Comparison of ENCODE assay signal across 17 cellular contexts in genomic region chr7:26965724-26966123, GRCh38.
DNase-seq lines count a peak whose midpoint lies in the region; FAIRE-seq and TF ChIP-seq lines count a peak whose summit lies in the region.
"Had no signal": no experiment of that assay in that cellular context is flagged by ENCODE, and none has a peak within 500 bp of the region (broad histone marks: within the 10 kb centered on the region; RNA-seq: fewer than 3 reads in every experiment).

No MANE protein-coding gene starts in this region.

- H3K4me1 Mint-ChIP-seq in H9 = no peaks in the 10 kb centered on the region
- H3K4me1 Mint-ChIP-seq: GM23338 had no signal

- H3K4me2 ChIP-seq in hepatocyte (no peak overlapping the region), H9 (ENCODE audit: insufficient read depth, insufficient read length, low read length) (no peak overlapping the region)
- H3K4me2 ChIP-seq: A549, GM23338 had no signal

- no peak overlapping the region for H2BK15ac ChIP-seq in H9 (ENCODE audit: low read depth, low read length)

- no peak overlapping the region for H3K4ac ChIP-seq in H9 (ENCODE audit: low read depth, low read length)

- no peak overlapping the region for H3K27ac Mint-ChIP-seq in H9
- H3K27ac Mint-ChIP-seq: CD8-positive, alpha-beta T cell; GM23338 had no signal

- no peak overlapping the region for H2BK120ac ChIP-seq in H9 (ENCODE audit: low read depth, low read length, poor library complexity, severe bottlenecking)

- H3K18ac ChIP-seq in H9 (ENCODE audit: insufficient read length, low read depth, low read length) = no peak overlapping the region

- TF ChIP-seq CTCF in hepatocyte (IDR thresholded peaks at IDR 0.05; ENCODE audit: poor library complexity) (no peak), H9 (conservative IDR thresholded peaks at IDR 0.05) (no peak)

- H3K4me3 Mint-ChIP-seq in H9 = no peak overlapping the region
- H3K4me3 Mint-ChIP-seq: CD8-positive, alpha-beta T cell; GM23338 had no signal

- H2AFZ ChIP-seq in hepatocyte = no peak overlapping the region
- H2AFZ ChIP-seq in H9 (ENCODE audit: low read length) = no peak overlapping the region
- H2AFZ ChIP-seq: GM23338 had no signal

- H3K56ac ChIP-seq in H9 (ENCODE audit: insufficient read length, low read depth, low read length) = no peak overlapping the region

- H2BK20ac ChIP-seq in H9 (ENCODE audit: low read depth, low read length, poor library complexity, severe bottlenecking) = no peak overlapping the region

- peaks cover 0 to 2% of the 10 kb centered on the region in 2 experiments; a peak in 2 of 5 replicates for H3K9me3 Mint-ChIP-seq in H9

- no peak overlapping the region for H2BK12ac ChIP-seq in H9 (ENCODE audit: insufficient read length, low read depth, low read length)

- DNase-seq in ACHN = peak; percentile 77
- no peak for DNase-seq in H54 (ENCODE audit: insufficient read length, low spot score)
- DNase-seq in hepatocyte (ENCODE audit: low spot score) = peak; percentile 10
- peak; percentile 16 for DNase-seq in renal cortical epithelial cell (ENCODE audit: low read depth)
- DNase-seq in NCI-H2227 treated with DMSO at 0.1 percent for 48 hours (lab: John Stamatoyannopoulos, UW) = no peak
- DNase-seq in NCI-H345 (lab: John Stamatoyannopoulos, UW) = no peak
- DNase-seq in H9 = no peak
- DNase-seq: CD8-positive, alpha-beta T cell; H7; KG1 had no signal

- H3K23ac ChIP-seq in H9 (ENCODE audit: insufficient read length, low read depth, low read length) = no peak overlapping the region

- H4K91ac ChIP-seq in H9 (ENCODE audit: insufficient read length, low read depth, low read length) = no peak overlapping the region

- H2BK5ac ChIP-seq in H9 (ENCODE audit: insufficient read length, low read length) = no peak overlapping the region

- H4K20me1 ChIP-seq in hepatocyte (ENCODE audit: insufficient read depth, poor library complexity, severe bottlenecking) (no peaks in the 10 kb centered on the region), H9 (ENCODE audit: control insufficient read depth, insufficient read depth, insufficient read length) (no peaks in the 10 kb centered on the region)
- H4K20me1 ChIP-seq: BLaER1 treated with 17β-estradiol and CSF1 and Interleukin-3, amounts not matched to agents 10 nM and 100 nM had no signal

- FAIRE-seq in H54 (lab: Jason Lieb, UNC) = peak; percentile 50
- FAIRE-seq: A549, D721Med, GM12891, HTR-8/SVneo had no signal

- no peaks in the 10 kb centered on the region for H3K4me1 ChIP-seq in hepatocyte (ENCODE audit: insufficient read depth)
- no peaks in the 10 kb centered on the region for H3K4me1 ChIP-seq in H9 (ENCODE audit: insufficient read depth, low read length)
- H3K4me1 ChIP-seq: A549 had no signal

- H3T11ph ChIP-seq in H9 (ENCODE audit: low read length) = no peak overlapping the region

- H3K27me3 Mint-ChIP-seq in H9 (ENCODE audit: low read depth) = peaks cover 4% of the 10 kb centered on the region

- no peak overlapping the region for H3K27ac ChIP-seq in hepatocyte
- H3K27ac ChIP-seq in H9 (ENCODE audit: insufficient read length, low read depth, low read length) = no peak overlapping the region
- H3K27ac ChIP-seq: 22Rv1, A549 had no signal

- no peak overlapping the region for H3K9ac ChIP-seq in H9 (ENCODE audit: extremely low read depth, insufficient read length, low read length)
- H3K9ac ChIP-seq: BLaER1 treated with 17β-estradiol and CSF1 and Interleukin-3, amounts not matched to agents 10 nM and 100 nM had no signal

- no peaks in the 10 kb centered on the region for H3K79me1 ChIP-seq in H9 (ENCODE audit: insufficient read depth, low read depth, low read length, poor library complexity, severe bottlenecking)

- H2AK5ac ChIP-seq in H9 (ENCODE audit: insufficient read length, low read length) = no peak overlapping the region

- H3K9me2 ChIP-seq in hepatocyte (replicated peaks; ENCODE audit: insufficient read depth) = no peaks in the 10 kb centered on the region

- in situ Hi-C loops in ACHN (cut with HindIII; ENCODE audit: low pct_ligation_motif_present, low pct_unique_long_range_greater_than_20kb, low sequenced_read_pairs) = no loop called here

- H3K9me3 ChIP-seq in hepatocyte (ENCODE audit: low read depth) = no peaks in the 10 kb centered on the region
- no peaks in the 10 kb centered on the region for H3K9me3 ChIP-seq in H9 (ENCODE audit: control insufficient read depth, low read depth, low read length)
- H3K9me3 ChIP-seq: A549 had no signal

- no peak overlapping the region for H3K4me3 ChIP-seq in hepatocyte
- H3K4me3 ChIP-seq: A549; BLaER1 treated with 17β-estradiol and CSF1 and Interleukin-3, amounts not matched to agents 10 nM and 100 nM; GM23338 had no signal

- TF ChIP-seq POLR2A in H54 (IDR thresholded peaks at IDR 0.05; ENCODE audit: low read depth, low read length) = no peak

- WGBS in hepatocyte (ENCODE audit: low lambda C conversion rate, missing lambda C conversion rate) = 72% methylated on average over 3 of the region's 3 CpGs
- no CpG with 5 or more reads among the region's 3 CpGs for WGBS in H9 (ENCODE audit: extremely low coverage, insufficient read length, low lambda C conversion rate)

- H3K79me2 ChIP-seq in hepatocyte (no peaks in the 10 kb centered on the region), H9 (ENCODE audit: insufficient read depth, low read length) (no peaks in the 10 kb centered on the region)

- H3K36me3 ChIP-seq in hepatocyte (replicated peaks; ENCODE audit: insufficient read depth, low read depth) = no peaks in the 10 kb centered on the region

- no peak overlapping the region for H3K14ac ChIP-seq in H9 (ENCODE audit: insufficient read depth, low read length)

- H3K36me3 Mint-ChIP-seq in H9 (ENCODE audit: insufficient read depth in 1 of 3, low read depth in 3 of 3) = peaks cover 0 to under 1% (median 0%) of the 10 kb centered on the region in 3 experiments; a peak in 3 of 7 replicates
- H3K36me3 Mint-ChIP-seq: CD8-positive, alpha-beta T cell had no signal

- no peak overlapping the region for H4K8ac ChIP-seq in H9 (replicated peaks; ENCODE audit: insufficient read length, low read depth, low read length)

- H4K5ac ChIP-seq in H9 (ENCODE audit: insufficient read length, low read depth, low read length) = no peak overlapping the region

- H3K23me2 ChIP-seq in H9 (ENCODE audit: insufficient read length, low read depth, low read length, poor library complexity, severe bottlenecking) = no peaks in the 10 kb centered on the region

- H3K27me3 ChIP-seq in hepatocyte = no peaks in the 10 kb centered on the region
- H3K27me3 ChIP-seq in H9 (ENCODE audit: insufficient read depth, low read length) = no peaks in the 10 kb centered on the region
- H3K27me3 ChIP-seq: BLaER1 treated with 17β-estradiol and CSF1 and Interleukin-3, amounts not matched to agents 10 nM and 100 nM had no signal

Comparison
In these comparisons a context has a peak if more than half of its experiments do, and no peak if none do; other contexts are left out.
1. DNase-seq: peak in ACHN (single experiment), hepatocyte (single experiment) and renal cortical epithelial cell (single experiment); none in H54 (single experiment), NCI-H2227 treated with DMSO at 0.1 percent for 48 hours (single experiment), NCI-H345 (single experiment) and H9 (single experiment).